In the genomic region with DNA sequence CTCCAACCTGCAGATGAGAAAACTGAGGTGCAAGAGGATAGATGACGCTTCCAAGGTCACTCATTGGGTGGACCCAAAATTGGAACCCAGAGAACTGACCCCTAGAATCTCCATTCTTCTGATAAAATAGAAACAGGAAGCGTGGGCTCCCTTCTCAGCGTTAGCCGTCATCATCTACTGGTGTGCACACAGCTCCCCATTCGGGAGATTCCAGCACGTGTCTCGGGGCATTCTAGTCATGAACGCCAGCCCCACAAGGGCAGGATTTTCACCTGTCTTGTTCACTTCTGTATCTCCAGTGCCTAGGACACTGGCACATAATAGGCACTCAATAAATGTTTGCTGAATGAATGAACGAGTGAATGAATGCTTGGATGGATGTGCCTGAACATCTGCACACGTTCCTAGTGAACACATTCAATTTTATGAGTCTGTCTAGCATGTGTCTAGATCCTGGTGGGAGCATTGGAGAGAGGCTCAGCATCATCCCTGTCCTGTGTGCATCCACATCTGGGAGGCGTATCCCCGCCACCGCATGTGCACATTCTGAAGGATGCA, we compare ENCODE assay signal across 32 cellular contexts. TPM values are rescaled to one million over a fixed set of nuclear protein-coding genes. Genes with fewer than 3 reads are reported as not detected.
DNase-seq lines count a peak whose midpoint lies in the region; ATAC-seq, FAIRE-seq and TF ChIP-seq lines count a peak whose summit lies in the region.
"Had no signal": no experiment of that assay in that cellular context is flagged by ENCODE, and none has a peak within 500 bp of the region (broad histone marks: within the 10 kb centered on the region; RNA-seq: fewer than 3 reads in every experiment).

No MANE protein-coding gene starts in this region.

- no peaks in the 10 kb centered on the region for H3K9me3 ChIP-seq in neural progenitor cell (ENCODE audit: low read depth)
- H3K9me3 ChIP-seq in Peyer's patch = no peaks in the 10 kb centered on the region
- H3K9me3 ChIP-seq: gastroesophageal sphincter, prostate gland had no signal

- no peaks in the 10 kb centered on the region for H3K27me3 Mint-ChIP-seq in activated T-cell treated with anti-CD3 and anti-CD28 coated beads, Interleukin-2, amount 50 U/mL, for 4 hours (ENCODE audit: low read depth)
- no peaks in the 10 kb centered on the region for H3K27me3 Mint-ChIP-seq in activated T-helper 17 cell treated with anti-CD3 and anti-CD28 coated beads, Interleukin-2, amount 50 U/mL, for 72 hours
- peaks cover 28% of the 10 kb centered on the region for H3K27me3 Mint-ChIP-seq in neural progenitor cell (ENCODE audit: insufficient read depth, low read depth)
- H3K27me3 Mint-ChIP-seq: stimulated activated memory B cell treated with anti-CD40 and anti-IgM and Interleukin-4, amounts not matched to agents 10 μg/mL and 1 μg/mL and 100 μg/mL, for 72 hours had no signal

- H3K4me1 ChIP-seq in neural progenitor cell (no peaks in the 10 kb centered on the region), Peyer's patch (peaks cover 0 to 8% (median 0%) of the 10 kb centered on the region in 4 donors)
- H3K4me1 ChIP-seq: prostate gland had no signal

- H3K36me3 ChIP-seq in neural progenitor cell (no peaks in the 10 kb centered on the region), Peyer's patch (no peaks in the 10 kb centered on the region)
- H3K36me3 ChIP-seq: gastroesophageal sphincter, prostate gland had no signal

- H3K4me2 ChIP-seq in neural progenitor cell = no peak overlapping the region

- FAIRE-seq in GM12891 (lab: Jason Lieb, UNC) = peak; percentile 23
- FAIRE-seq: A204.1, G401.6 had no signal

- H3K27ac ChIP-seq in neural progenitor cell (no peak overlapping the region), Peyer's patch (no peak overlapping the region)
- H3K27ac ChIP-seq: gastroesophageal sphincter, hepatocyte, prostate gland had no signal

- no peaks in the 10 kb centered on the region for H4K20me1 ChIP-seq in neural progenitor cell (ENCODE audit: low read depth)

- H3K36me3 Mint-ChIP-seq in activated T-cell treated with anti-CD3 and anti-CD28 coated beads, Interleukin-2, amount 50 U/mL, for 4 hours (ENCODE audit: insufficient read depth) = no peaks in the 10 kb centered on the region
- H3K36me3 Mint-ChIP-seq in activated T-helper 17 cell treated with anti-CD3 and anti-CD28 coated beads, Interleukin-2, amount 50 U/mL, for 72 hours (ENCODE audit: low read depth) = no peaks in the 10 kb centered on the region
- no peaks in the 10 kb centered on the region for H3K36me3 Mint-ChIP-seq in neural progenitor cell
- H3K36me3 Mint-ChIP-seq: activated CD8-positive, alpha-beta memory T cell treated with anti-CD3 and anti-CD28 coated beads, Interleukin-2, amount 10 ng/mL, durations not matched to agents 7 days and 5 days had no signal

- H2AFZ ChIP-seq in neural progenitor cell (replicated peaks) = no peak overlapping the region
- H2AFZ ChIP-seq: hepatocyte had no signal

- DNase-seq in activated T-cell treated with anti-CD3 and anti-CD28 coated beads, Interleukin-2, amount 50 U/mL, for 4 hours = no peak
- no peak for DNase-seq in activated T-cell treated with anti-CD3 and anti-CD28 coated beads, Interleukin-2, amount 50 U/mL, for 1 hour
- DNase-seq in GM12891 (ENCODE audit: insufficient read length, low spot score) = no peak
- no peak for DNase-seq in neural progenitor cell (ENCODE audit: low spot score)
- no peak for DNase-seq in NCI-H510A (lab: John Stamatoyannopoulos, UW)
- DNase-seq in Peyer's patch = no peak
- DNase-seq: activated CD4-positive, alpha-beta T cell treated with anti-CD3 and anti-CD28 coated beads, Interleukin-2, amount 50 U/mL, for 1 hour; activated CD8-positive, alpha-beta memory T cell treated with anti-CD3 and anti-CD28 coated beads, Interleukin-2, amount 10 ng/mL, durations not matched to agents 7 days and 5 days; HFFc6; Karpas-422; left colon; NCI-H1436; NCI-H2081 treated with DMSO at 0.1 percent for 48 hours; NCI-H226; NCI-H774; stimulated activated CD4-positive, alpha-beta T cell treated with anti-CD3 and anti-CD28 coated beads, Interleukin-12 subunit alpha, Interleukin-12 subunit beta, amount 100 ng/mL, for 4 hours; stimulated activated CD4-positive, alpha-beta T cell treated with anti-CD3 and anti-CD28 coated beads, Interleukin-4, amount 100 ng/mL, for 1 hour had no signal

- H3K4me1 Mint-ChIP-seq in activated T-cell treated with anti-CD3 and anti-CD28 coated beads, Interleukin-2, amount 50 U/mL, for 4 hours (ENCODE audit: low read depth) = peaks cover 19% of the 10 kb centered on the region
- peaks cover 5% of the 10 kb centered on the region for H3K4me1 Mint-ChIP-seq in activated T-helper 17 cell treated with anti-CD3 and anti-CD28 coated beads, Interleukin-2, amount 50 U/mL, for 72 hours
- no peaks in the 10 kb centered on the region for H3K4me1 Mint-ChIP-seq in neural progenitor cell

- no peak overlapping the region for H3K27ac Mint-ChIP-seq in activated T-helper 17 cell treated with anti-CD3 and anti-CD28 coated beads, Interleukin-2, amount 50 U/mL, for 72 hours
- no peak overlapping the region for H3K27ac Mint-ChIP-seq in neural progenitor cell
- H3K27ac Mint-ChIP-seq: activated CD8-positive, alpha-beta memory T cell treated with anti-CD3 and anti-CD28 coated beads, Interleukin-2, amount 10 ng/mL, durations not matched to agents 7 days and 5 days; activated T-helper 2 cell treated with anti-CD3 and anti-CD28 coated beads, Interferon-gamma antibody, Interleukin-2, Interleukin-4, amounts not matched to agents 10 μg/mL and 5 μg/mL and 100 μg/mL, durations not matched to agents 14 hours and 24 hours and 36 hours; HFFc6; stimulated activated memory B cell treated with anti-CD40 and anti-IgM and Interleukin-4, amounts not matched to agents 10 μg/mL and 1 μg/mL and 100 μg/mL, for 72 hours; T-helper 2 cell treated with Interferon-gamma antibody and Interleukin-4, amounts not matched to agents 5 μg/mL and 100 μg/mL, for 36 hours had no signal

- TF ChIP-seq CTCF in neural progenitor cell (IDR thresholded peaks at IDR 0.05) (no peak), Peyer's patch (IDR thresholded peaks at IDR 0.05) (no peak)

- H3K9ac ChIP-seq in neural progenitor cell = no peak overlapping the region

- no peaks in the 10 kb centered on the region for H3F3A ChIP-seq in neural progenitor cell (ENCODE audit: low read depth)

- peaks cover 13% of the 10 kb centered on the region for H3K27me3 ChIP-seq in neural progenitor cell
- no peaks in the 10 kb centered on the region for H3K27me3 ChIP-seq in Peyer's patch

- no peaks in the 10 kb centered on the region for H3K79me2 ChIP-seq in neural progenitor cell (ENCODE audit: low read depth)
- H3K79me2 ChIP-seq: hepatocyte had no signal

- H3K4me3 ChIP-seq in neural progenitor cell (no peak overlapping the region), Peyer's patch (no peak overlapping the region)
- H3K4me3 ChIP-seq: gastroesophageal sphincter, hepatocyte, prostate gland had no signal

- no peaks in the 10 kb centered on the region for H3K9me3 Mint-ChIP-seq in activated T-cell treated with anti-CD3 and anti-CD28 coated beads, Interleukin-2, amount 50 U/mL, for 4 hours
- no peaks in the 10 kb centered on the region for H3K9me3 Mint-ChIP-seq in activated T-helper 17 cell treated with anti-CD3 and anti-CD28 coated beads, Interleukin-2, amount 50 U/mL, for 72 hours
- H3K9me3 Mint-ChIP-seq in neural progenitor cell = no peaks in the 10 kb centered on the region
- H3K9me3 Mint-ChIP-seq: activated T-helper 2 cell treated with anti-CD3 and anti-CD28 coated beads, Interferon-gamma antibody, Interleukin-2, Interleukin-4, amounts not matched to agents 10 μg/mL and 5 μg/mL and 100 μg/mL, durations not matched to agents 14 hours and 24 hours and 36 hours; HFFc6; stimulated activated memory B cell treated with anti-CD40 and anti-IgM and Interleukin-4, amounts not matched to agents 10 μg/mL and 1 μg/mL and 100 μg/mL, for 72 hours; T-helper 2 cell treated with Interferon-gamma antibody and Interleukin-4, amounts not matched to agents 5 μg/mL and 100 μg/mL, for 36 hours had no signal

- no peak for ATAC-seq in activated T-cell treated with anti-CD3 and anti-CD28 coated beads, Interleukin-2, amount 50 U/mL, for 4 hours
- no peak for ATAC-seq in activated T-helper 17 cell treated with anti-CD3 and anti-CD28 coated beads, Interleukin-2, amount 50 U/mL, for 72 hours (replicated peaks)
- ATAC-seq in HG02623 (IDR thresholded peaks at IDR 0.05; ENCODE audit: unreplicated experiment) = no peak
- ATAC-seq: activated CD8-positive, alpha-beta memory T cell treated with anti-CD3 and anti-CD28 coated beads, Interleukin-2, amount 10 ng/mL, durations not matched to agents 7 days and 5 days; gastroesophageal sphincter; sciatic nerve had no signal

- H3K4me3 Mint-ChIP-seq in activated T-cell treated with anti-CD3 and anti-CD28 coated beads, Interleukin-2, amount 50 U/mL, for 4 hours = peak overlapping the region; percentile 21
- H3K4me3 Mint-ChIP-seq in activated T-helper 17 cell treated with anti-CD3 and anti-CD28 coated beads, Interleukin-2, amount 50 U/mL, for 72 hours = peak overlapping the region; percentile 75
- H3K4me3 Mint-ChIP-seq in neural progenitor cell = peak overlapping the region; percentile 24
- H3K4me3 Mint-ChIP-seq: HFFc6; stimulated activated memory B cell treated with anti-CD40 and anti-IgM and Interleukin-4, amounts not matched to agents 10 μg/mL and 1 μg/mL and 100 μg/mL, for 72 hours; T-helper 2 cell treated with Interferon-gamma antibody and Interleukin-4, amounts not matched to agents 5 μg/mL and 100 μg/mL, for 36 hours had no signal

- TF ChIP-seq POLR2A in GM12891 (IDR thresholded peaks at IDR 0.05; ENCODE audit: low read depth, low read length) (no peak), Peyer's patch (IDR thresholded peaks at IDR 0.05) (no peak)

RNA-seq across cellular contexts. Expression of a gene that starts 30.5 kb away (rescaled TPM):
- 1 to 10 TPM in 1 of 3 donors, under 1 TPM in 2; 0.58 to 1.1 (median 0.87) TPM for total RNA-seq in activated T-cell treated with anti-CD3 and anti-CD28 coated beads, Interleukin-2, amount 50 U/mL, for 4 hours
- polyA plus RNA-seq in GM12891 (2012; ENCODE audit: low read depth, missing spikeins) = 0.73 TPM
- total RNA-seq in activated T-helper 17 cell treated with anti-CD3 and anti-CD28 coated beads, Interleukin-2, amount 50 U/mL, for 72 hours = 10 to 100 TPM in 1 of 2 donors, 1 to 10 TPM in 1; 1.0 to 21.3 TPM
- total RNA-seq in neural progenitor cell (ENCODE audit: low replicate concordance) (0.50 and 1.4 TPM in 2 replicates), Peyer's patch (1 to 10 TPM in 3 of 4 donors, under 1 TPM in 1; 0.85 to 4.4 (median 3.9) TPM)
- total RNA-seq: activated CD8-positive, alpha-beta memory T cell treated with anti-CD3 and anti-CD28 coated beads, Interleukin-2, amount 10 ng/mL, durations not matched to agents 7 days and 5 days; dermis microvascular lymphatic vessel endothelial cell; fibroblast of lung; hepatocyte; HFFc6; myocyte had no signal
- polyA plus RNA-seq: fibroblast of lung had no signal

RNA-seq across cellular contexts. Expression of a gene that starts 44.5 kb away (rescaled TPM):
- total RNA-seq in activated T-cell treated with anti-CD3 and anti-CD28 coated beads, Interleukin-2, amount 50 U/mL, for 4 hours = under 1 TPM; 0.29 to 0.46 (median 0.38) TPM
- polyA plus RNA-seq in GM12891 (2012; ENCODE audit: low read depth, missing spikeins) = 0.54 TPM
- 1 to 10 TPM in 1 of 2 donors, under 1 TPM in 1; 0.32 to 1.2 TPM for total RNA-seq in activated T-helper 17 cell treated with anti-CD3 and anti-CD28 coated beads, Interleukin-2, amount 50 U/mL, for 72 hours
- 0.19 TPM in 1 of 2 replicates, not detected in the other for total RNA-seq in neural progenitor cell (ENCODE audit: low replicate concordance)
- not detected for total RNA-seq in Peyer's patch
- total RNA-seq: activated CD8-positive, alpha-beta memory T cell treated with anti-CD3 and anti-CD28 coated beads, Interleukin-2, amount 10 ng/mL, durations not matched to agents 7 days and 5 days; activated T-helper 2 cell treated with anti-CD3 and anti-CD28 coated beads, Interferon-gamma antibody, Interleukin-2, Interleukin-4, amounts not matched to agents 10 μg/mL and 5 μg/mL and 100 μg/mL, durations not matched to agents 14 hours and 24 hours and 36 hours; dermis microvascular lymphatic vessel endothelial cell; fibroblast of lung; gastroesophageal sphincter; hepatocyte; myocyte; urinary bladder had no signal
- polyA plus RNA-seq: fibroblast of lung, hepatocyte had no signal

RNA-seq across cellular contexts. Expression of a gene that starts 48.5 kb away (rescaled TPM):
- total RNA-seq in activated T-cell treated with anti-CD3 and anti-CD28 coated beads, Interleukin-2, amount 50 U/mL, for 4 hours = 1 to 10 TPM; 5.0 to 7.7 (median 5.2) TPM
- 25.4 TPM for polyA plus RNA-seq in GM12891 (2012; ENCODE audit: low read depth, missing spikeins)
- 10 to 100 TPM; 13.2 to 17.4 TPM for total RNA-seq in activated T-helper 17 cell treated with anti-CD3 and anti-CD28 coated beads, Interleukin-2, amount 50 U/mL, for 72 hours
- total RNA-seq in neural progenitor cell (ENCODE audit: low replicate concordance) (0.49 and 5.2 TPM in 2 replicates), Peyer's patch (10 to 100 TPM in 1 of 4 donors, 1 to 10 TPM in 3; 3.1 to 33.8 (median 5.3) TPM)
- total RNA-seq: fibroblast of lung, HFFc6 had no signal
- polyA plus RNA-seq: fibroblast of lung had no signal

Comparison
In these comparisons a context has a peak if more than half of its experiments do, and no peak if none do; other contexts are left out.
1. H3K4me3 Mint-ChIP-seq: peak in every context shown above with its lines; median percentile 75 in activated T-helper 17 cell treated with anti-CD3 and anti-CD28 coated beads, Interleukin-2, amount 50 U/mL, for 72 hours; 24 in neural progenitor cell; 21 in activated T-cell treated with anti-CD3 and anti-CD28 coated beads, Interleukin-2, amount 50 U/mL, for 4 hours.